8 cellular contexts compared by ENCODE assay signal in genomic region chr16:47834485-47835024, GRCh38.
"Had no signal": no experiment of that assay in that cellular context is flagged by ENCODE, and none has a peak within 500 bp of the region (broad histone marks: within the 10 kb centered on the region; RNA-seq: fewer than 3 reads in every experiment).

No MANE protein-coding gene starts in this region.

- H3K27ac Mint-ChIP-seq: H9, HFFc6 had no signal

- H3K4me3 Mint-ChIP-seq: H9, HFFc6, IgD-negative memory B cell had no signal

- H3K9ac ChIP-seq: GM23248 had no signal

- H3K4me1 Mint-ChIP-seq: H9 had no signal

- DNase-seq: GM23248, GOT3, H9, HCEC 1CT, HFFc6, KG1 had no signal

- H3K27me3 Mint-ChIP-seq: IgD-negative memory B cell had no signal

- H3K4me3 ChIP-seq: GM23248 had no signal

- H3K27ac ChIP-seq: GM23248, HL-60 had no signal
